Comparison of ENCODE assay signal across 16 cellular contexts in genomic region chr7:107035446-107035845, GRCh38. TPM values are rescaled to one million over a fixed set of nuclear protein-coding genes. Genes with fewer than 3 reads are reported as not detected.
DNase-seq lines count a peak whose midpoint lies in the region; ATAC-seq and TF ChIP-seq lines count a peak whose summit lies in the region.
"Had no signal": no experiment of that assay in that cellular context is flagged by ENCODE, and none has a peak within 500 bp of the region (broad histone marks: within the 10 kb centered on the region; RNA-seq: fewer than 3 reads in every experiment).

No MANE protein-coding gene starts in this region.

- no peaks in the 10 kb centered on the region for H3K36me3 ChIP-seq in mesenchymal stem cell (ENCODE audit: control insufficient read depth in 1 of 2, insufficient read depth in 2 of 2, low read depth in 1 of 2, low read length in 2 of 2)

- no peak overlapping the region for H3K23ac ChIP-seq in mesenchymal stem cell (ENCODE audit: low read length in 2 of 2)

- H2BK12ac ChIP-seq in mesenchymal stem cell (ENCODE audit: low read length in 2 of 2): no peak overlapping the region

- peak; percentile 86 for DNase-seq in Daoy (ENCODE audit: low read depth)
- peak; percentile 47 for DNase-seq in NB4 (ENCODE audit: low read depth)
- DNase-seq in astrocyte of the hippocampus (ENCODE audit: low read depth, low spot score): peak; percentile 44
- peak; percentile 96 for DNase-seq in mesenchymal stem cell
- DNase-seq in GM19240 (ENCODE audit: insufficient read length, low spot score): no peak
- DNase-seq in NCI-H748 treated with DMSO at 0.1 percent for 48 hours (lab: John Stamatoyannopoulos, UW): no peak
- DNase-seq: activated gamma-delta T cell; dermis blood vessel endothelial cell; DMS 273 treated with DMSO at 0.1 percent for 48 hours; NCI-H1436 treated with DMSO at 0.1 percent for 48 hours; stimulated activated CD8-positive, alpha-beta memory T cell treated with anti-CD3 and anti-CD28 coated beads, Interleukin-4, amount 100 ng/mL, for 48 hours had no signal

- no peak overlapping the region for H4K8ac ChIP-seq in mesenchymal stem cell (ENCODE audit: low read length)

- H2AFZ ChIP-seq in mesenchymal stem cell (ENCODE audit: low read depth, low read length): no peak overlapping the region

- H2BK5ac ChIP-seq in mesenchymal stem cell (ENCODE audit: low read depth, low read length, poor library complexity, severe bottlenecking): no peak overlapping the region

- H3K18ac ChIP-seq in mesenchymal stem cell (ENCODE audit: low read depth in 1 of 2, low read length in 2 of 2): no peak overlapping the region

- no peak overlapping the region for H2AK5ac ChIP-seq in mesenchymal stem cell (ENCODE audit: low read length, severe bottlenecking)

- H3K4ac ChIP-seq in mesenchymal stem cell (ENCODE audit: low read depth in 1 of 2, low read length in 2 of 2): no peak overlapping the region

- H3K14ac ChIP-seq in mesenchymal stem cell (ENCODE audit: low read length in 2 of 2): no peak overlapping the region

- ATAC-seq in HG03442 (IDR thresholded peaks at IDR 0.05; ENCODE audit: unreplicated experiment) (no peak), HG02610 (IDR thresholded peaks at IDR 0.05; ENCODE audit: unreplicated experiment) (no peak)
- ATAC-seq: activated CD4-positive, CD25-positive, alpha-beta regulatory T cell treated with anti-CD3 and anti-CD28 coated beads, Interleukin-2, amount 50 U/mL, for 24 hours had no signal

- no peak overlapping the region for H4K91ac ChIP-seq in mesenchymal stem cell (ENCODE audit: low read length)

- no peak overlapping the region for H3K27ac ChIP-seq in mesenchymal stem cell (ENCODE audit: low read length, poor library complexity, severe bottlenecking)
- H3K27ac ChIP-seq: HL-60, skin epidermis had no signal

- no peaks in the 10 kb centered on the region for H3K27me3 ChIP-seq in mesenchymal stem cell (ENCODE audit: control insufficient read depth in 1 of 2, insufficient read depth in 1 of 2, low read length in 2 of 2)

- H2BK120ac ChIP-seq in mesenchymal stem cell (ENCODE audit: low read depth, low read length): no peak overlapping the region

- no peaks in the 10 kb centered on the region for H3K79me1 ChIP-seq in mesenchymal stem cell (replicated peaks; ENCODE audit: low read length, poor library complexity, severe bottlenecking)

- peaks cover 4% of the 10 kb centered on the region for H3K9me3 ChIP-seq in mesenchymal stem cell (ENCODE audit: control insufficient read depth, low read length)

- H2BK15ac ChIP-seq in mesenchymal stem cell (ENCODE audit: low read depth, poor library complexity, severe bottlenecking): no peak overlapping the region

- no peak overlapping the region for H3K4me3 ChIP-seq in NB4 (ENCODE audit: low read depth, low read length)
- no peak overlapping the region for H3K4me3 ChIP-seq in mesenchymal stem cell (ENCODE audit: insufficient read depth in 1 of 2, low read depth in 1 of 2, low read length in 2 of 2)
- H3K4me3 ChIP-seq: skin epidermis had no signal

- no peaks in the 10 kb centered on the region for H3K4me1 ChIP-seq in mesenchymal stem cell (ENCODE audit: control insufficient read depth, insufficient read depth, low read depth, low read length)

- no peak overlapping the region for H3K4me2 ChIP-seq in mesenchymal stem cell (ENCODE audit: low read length, poor library complexity, severe bottlenecking)

- no peak for TF ChIP-seq POLR2A in NB4 (IDR thresholded peaks at IDR 0.05; ENCODE audit: extremely low read depth, insufficient read length)

- no peak for TF ChIP-seq CTCF in NB4 (IDR thresholded peaks at IDR 0.05; ENCODE audit: low read depth, low read length)

- H3K9ac ChIP-seq in mesenchymal stem cell (ENCODE audit: low read length): no peak overlapping the region

RNA-seq across cellular contexts. Expression of gene PRKAR2B, which starts 9.1 kb away (rescaled TPM):
- total RNA-seq in Daoy (2014; rRNA removed; shearing (Covaris generic)): 7.7 and 12.3 TPM in 2 replicates
- polyA plus RNA-seq in mesenchymal stem cell (2013, experiment 1 of 2): 37.8 TPM
- 39.8 TPM for polyA plus RNA-seq in mesenchymal stem cell (2013, experiment 2 of 2)

Comparison
In these comparisons a context has a peak if more than half of its experiments do, and no peak if none do; other contexts are left out.
1. DNase-seq: peak in Daoy (single experiment), NB4 (single experiment), astrocyte of the hippocampus (single experiment) and mesenchymal stem cell (single experiment); none in GM19240 (single experiment) and NCI-H748 treated with DMSO at 0.1 percent for 48 hours (single experiment).